8 cellular contexts compared by ENCODE assay signal in the genomic region with DNA sequence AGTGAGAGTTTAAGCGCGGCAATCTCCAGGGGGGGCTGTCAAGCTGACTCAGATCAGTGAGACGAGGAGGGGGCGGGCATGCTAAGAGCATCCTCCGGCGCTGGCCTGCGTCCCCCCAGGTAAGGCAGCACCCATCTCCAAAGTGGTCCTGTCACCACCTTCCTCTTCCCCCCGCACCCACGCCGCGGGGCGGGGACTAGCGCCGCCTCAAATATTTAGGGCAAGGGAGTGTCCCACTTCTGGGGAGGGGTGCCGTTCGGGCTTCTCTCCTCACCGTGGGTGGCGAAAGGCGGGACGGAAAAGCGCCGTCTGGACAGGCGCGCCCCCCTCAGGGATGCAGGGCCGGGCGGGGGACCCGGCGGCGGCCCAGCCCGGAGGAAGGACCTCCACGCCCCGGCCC. TPM values are rescaled to one million over a fixed set of nuclear protein-coding genes. Genes with fewer than 3 reads are reported as not detected.
DNase-seq lines count a peak whose midpoint lies in the region; ATAC-seq and TF ChIP-seq lines count a peak whose summit lies in the region.

No MANE protein-coding gene starts in this region.

- no peaks in the 10 kb centered on the region for H3K36me3 ChIP-seq in CD4-positive, alpha-beta memory T cell (ENCODE audit: insufficient read depth, low read length)
- H3K36me3 ChIP-seq in GM23338 (ENCODE audit: insufficient read depth): no peaks in the 10 kb centered on the region
- no peaks in the 10 kb centered on the region for H3K36me3 ChIP-seq in suprapubic skin

- POLR2A ChIA-PET in CD4-positive, alpha-beta memory T cell (lab: Charles Lee; ENCODE audit: partially characterized antibody): no interaction called here

- H3K4me3 ChIP-seq in CD4-positive, alpha-beta memory T cell (ENCODE audit: low read length in 2 of 2): peak overlapping the region; percentile 11 to 42
- peak overlapping the region; percentile 69 for H3K4me3 ChIP-seq in GM23338
- peak overlapping the region; percentile 54 for H3K4me3 ChIP-seq in fibroblast of pulmonary artery (replicated peaks; ENCODE audit: low read depth, low read length)
- peak overlapping the region; percentile 52 for H3K4me3 ChIP-seq in suprapubic skin

- peaks cover 34% of the 10 kb centered on the region for H3K4me1 ChIP-seq in CD4-positive, alpha-beta memory T cell (ENCODE audit: insufficient read depth, low read length)
- H3K4me1 ChIP-seq in GM23338 (ENCODE audit: insufficient read depth) (no peaks in the 10 kb centered on the region), suprapubic skin (peaks cover 15% of the 10 kb centered on the region)

- no peak for ATAC-seq in GM23338
- ATAC-seq in T-helper 17 cell: peak; percentile 44
- ATAC-seq in GM19467 (IDR thresholded peaks at IDR 0.05; ENCODE audit: unreplicated experiment): no peak

- H3K9me3 Mint-ChIP-seq in CD4-positive, alpha-beta memory T cell: peaks cover 0 to 25% (median 12%) of the 10 kb centered on the region in 8 donors
- peaks cover 11% of the 10 kb centered on the region for H3K9me3 Mint-ChIP-seq in GM23338

- no peak for TF ChIP-seq EP300 in suprapubic skin (IDR thresholded peaks at IDR 0.05)

- no peaks in the 10 kb centered on the region for H3K9me3 ChIP-seq in CD4-positive, alpha-beta memory T cell (ENCODE audit: control insufficient read depth in 1 of 2, low read length in 2 of 2)
- peaks cover 4% of the 10 kb centered on the region for H3K9me3 ChIP-seq in T-helper 17 cell (ENCODE audit: control insufficient read depth, low read length, poor library complexity, severe bottlenecking)
- H3K9me3 ChIP-seq in suprapubic skin: no peaks in the 10 kb centered on the region

- H3K4me3 Mint-ChIP-seq in CD4-positive, alpha-beta memory T cell: peak overlapping the region; percentile 40 to 77 (median 70)
- H3K4me3 Mint-ChIP-seq in GM23338: peak overlapping the region; percentile 68
- H3K4me3 Mint-ChIP-seq in T-helper 17 cell: peak overlapping the region; percentile 76

- H3K27me3 Mint-ChIP-seq in CD4-positive, alpha-beta memory T cell: peaks cover 29 to 30% of the 10 kb centered on the region in 2 donors
- peaks cover 28% of the 10 kb centered on the region for H3K27me3 Mint-ChIP-seq in GM23338 (ENCODE audit: insufficient read depth, low read depth, poor library complexity)
- H3K27me3 Mint-ChIP-seq in T-helper 17 cell: peaks cover 44% of the 10 kb centered on the region

- H2AFZ ChIP-seq in GM23338: peak overlapping the region; percentile 98

- H3K9me2 ChIP-seq in GM23338 (ENCODE audit: insufficient read depth): no peaks in the 10 kb centered on the region

- CTCF ChIA-PET in CD4-positive, alpha-beta memory T cell (lab: Charles Lee; ENCODE audit: partially characterized antibody): no interaction called here

- no peak for TF ChIP-seq POLR2A in suprapubic skin (IDR thresholded peaks at IDR 0.05)

- H4K20me1 ChIP-seq in GM23338 (replicated peaks; ENCODE audit: insufficient read depth): no peaks in the 10 kb centered on the region

- peaks cover 16% of the 10 kb centered on the region for H3K27me3 ChIP-seq in CD4-positive, alpha-beta memory T cell (ENCODE audit: insufficient read depth, low read length)
- peaks cover 54% of the 10 kb centered on the region for H3K27me3 ChIP-seq in GM23338 (ENCODE audit: insufficient read depth)
- peaks cover 45% of the 10 kb centered on the region for H3K27me3 ChIP-seq in suprapubic skin

- H3K4me1 Mint-ChIP-seq in CD4-positive, alpha-beta memory T cell: peaks cover 8 to 23% (median 21%) of the 10 kb centered on the region in 4 donors
- H3K4me1 Mint-ChIP-seq in GM23338: peaks cover 16% of the 10 kb centered on the region; the same call in 2 of the 3 replicates
- H3K4me1 Mint-ChIP-seq in T-helper 17 cell: peaks cover 18% of the 10 kb centered on the region

- peaks cover 5 to 6% of the 10 kb centered on the region in 2 donors for H3K36me3 Mint-ChIP-seq in CD4-positive, alpha-beta memory T cell
- H3K36me3 Mint-ChIP-seq in GM23338 (ENCODE audit: low read depth) (no peaks in the 10 kb centered on the region), T-helper 17 cell (ENCODE audit: low read depth) (peaks cover 5% of the 10 kb centered on the region)

- 6% methylated on average over 6 of the region's 32 CpGs for WGBS in suprapubic skin

- H3F3A ChIP-seq in GM23338 (replicated peaks; ENCODE audit: low read depth): no peaks in the 10 kb centered on the region

- TF ChIP-seq CTCF in GM23338 (conservative IDR thresholded peaks at IDR 0.05; ENCODE audit: low read depth in 2 of 2): no peak
- no peak for TF ChIP-seq CTCF in fibroblast of pulmonary artery (IDR thresholded peaks at IDR 0.05; ENCODE audit: low read length, missing control alignments)
- no peak for TF ChIP-seq CTCF in suprapubic skin (IDR thresholded peaks at IDR 0.05)
- TF ChIP-seq CTCF in GM13976 (IDR thresholded peaks at IDR 0.05; ENCODE audit: borderline replicate concordance, control extremely low read depth, extremely low read depth, insufficient read depth, missing control alignments): no peak

- H3K4me2 ChIP-seq in GM23338: peak overlapping the region; percentile 84

- peak in 3 of 5 donors; percentile 9 to 32 (median 25) for DNase-seq in CD4-positive, alpha-beta memory T cell
- DNase-seq in GM23338 (ENCODE audit: low spot score) (no peak), T-helper 17 cell (peak in 2 of 3 donors; percentile 12 to 22), fibroblast of pulmonary artery (ENCODE audit: low read depth) (no peak), suprapubic skin (ENCODE audit: low spot score in 2 of 2) (no peak), GM13976 (ENCODE audit: low spot score) (no peak), T-helper 9 cell (no peak)

- no peak overlapping the region for H3K27ac ChIP-seq in CD4-positive, alpha-beta memory T cell (ENCODE audit: low read depth, low read length)
- H3K27ac ChIP-seq in GM23338 (ENCODE audit: low read depth) (no peak overlapping the region), suprapubic skin (no peak overlapping the region)

- H3K79me2 ChIP-seq in GM23338 (replicated peaks; ENCODE audit: insufficient read depth): no peaks in the 10 kb centered on the region

- in situ Hi-C loops in GM13976 (cut with MboI; ENCODE audit: low sequenced_read_pairs, unreplicated experiment): no loop called here

- intact Hi-C loops in CD4-positive, alpha-beta memory T cell (cut with micrococcal nuclease): loop anchor here (10.0 kb wide), 1 partner anchor 51 kb away; no protein-coding TSS in a partner anchor

- H3K27ac Mint-ChIP-seq in CD4-positive, alpha-beta memory T cell: peak overlapping the region in 2 of 7 donors; percentile 13 to 25
- no peak overlapping the region for H3K27ac Mint-ChIP-seq in GM23338
- no peak overlapping the region for H3K27ac Mint-ChIP-seq in T-helper 17 cell

TF ChIP-seq in GM23338, 12 proteins besides CTCF, POLR2A, EP300 and RAD21 (continues in another document):
- TF ChIP-seq NANOG (IDR thresholded peaks at IDR 0.05; ENCODE audit: borderline replicate concordance) (no peak), EZH2phosphoT487 (IDR thresholded peaks at IDR 0.05; ENCODE audit: unreplicated experiment) (no peak), EZH2 (IDR thresholded peaks at IDR 0.05; ENCODE audit: low read depth, unreplicated experiment) (no peak)
- TF ChIP-seq, protein P1, sequence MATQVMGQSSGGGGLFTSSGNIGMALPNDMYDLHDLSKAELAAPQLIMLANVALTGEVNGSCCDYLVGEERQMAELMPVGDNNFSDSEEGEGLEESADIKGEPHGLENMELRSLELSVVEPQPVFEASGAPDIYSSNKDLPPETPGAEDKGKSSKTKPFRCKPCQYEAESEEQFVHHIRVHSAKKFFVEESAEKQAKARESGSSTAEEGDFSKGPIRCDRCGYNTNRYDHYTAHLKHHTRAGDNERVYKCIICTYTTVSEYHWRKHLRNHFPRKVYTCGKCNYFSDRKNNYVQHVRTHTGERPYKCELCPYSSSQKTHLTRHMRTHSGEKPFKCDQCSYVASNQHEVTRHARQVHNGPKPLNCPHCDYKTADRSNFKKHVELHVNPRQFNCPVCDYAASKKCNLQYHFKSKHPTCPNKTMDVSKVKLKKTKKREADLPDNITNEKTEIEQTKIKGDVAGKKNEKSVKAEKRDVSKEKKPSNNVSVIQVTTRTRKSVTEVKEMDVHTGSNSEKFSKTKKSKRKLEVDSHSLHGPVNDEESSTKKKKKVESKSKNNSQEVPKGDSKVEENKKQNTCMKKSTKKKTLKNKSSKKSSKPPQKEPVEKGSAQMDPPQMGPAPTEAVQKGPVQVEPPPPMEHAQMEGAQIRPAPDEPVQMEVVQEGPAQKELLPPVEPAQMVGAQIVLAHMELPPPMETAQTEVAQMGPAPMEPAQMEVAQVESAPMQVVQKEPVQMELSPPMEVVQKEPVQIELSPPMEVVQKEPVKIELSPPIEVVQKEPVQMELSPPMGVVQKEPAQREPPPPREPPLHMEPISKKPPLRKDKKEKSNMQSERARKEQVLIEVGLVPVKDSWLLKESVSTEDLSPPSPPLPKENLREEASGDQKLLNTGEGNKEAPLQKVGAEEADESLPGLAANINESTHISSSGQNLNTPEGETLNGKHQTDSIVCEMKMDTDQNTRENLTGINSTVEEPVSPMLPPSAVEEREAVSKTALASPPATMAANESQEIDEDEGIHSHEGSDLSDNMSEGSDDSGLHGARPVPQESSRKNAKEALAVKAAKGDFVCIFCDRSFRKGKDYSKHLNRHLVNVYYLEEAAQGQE (IDR thresholded peaks at IDR 0.05; ENCODE audit: unreplicated experiment): no peak
- TF ChIP-seq, protein P2, sequence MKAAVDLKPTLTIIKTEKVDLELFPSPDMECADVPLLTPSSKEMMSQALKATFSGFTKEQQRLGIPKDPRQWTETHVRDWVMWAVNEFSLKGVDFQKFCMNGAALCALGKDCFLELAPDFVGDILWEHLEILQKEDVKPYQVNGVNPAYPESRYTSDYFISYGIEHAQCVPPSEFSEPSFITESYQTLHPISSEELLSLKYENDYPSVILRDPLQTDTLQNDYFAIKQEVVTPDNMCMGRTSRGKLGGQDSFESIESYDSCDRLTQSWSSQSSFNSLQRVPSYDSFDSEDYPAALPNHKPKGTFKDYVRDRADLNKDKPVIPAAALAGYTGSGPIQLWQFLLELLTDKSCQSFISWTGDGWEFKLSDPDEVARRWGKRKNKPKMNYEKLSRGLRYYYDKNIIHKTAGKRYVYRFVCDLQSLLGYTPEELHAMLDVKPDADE (IDR thresholded peaks at IDR 0.05): no peak

RNA-seq across cellular contexts. Expression of a gene that starts 0.4 kb away (rescaled TPM):
- under 1 TPM; 0.33 to 0.64 TPM for total RNA-seq in CD4-positive, alpha-beta memory T cell
- 1 to 10 TPM in 1 of 2 donors, under 1 TPM in 1; 0.22 to 1.1 TPM for polyA plus RNA-seq in CD4-positive, alpha-beta memory T cell
- 0.54 and 1.5 TPM in 2 replicates for total RNA-seq in GM23338 (2014; rRNA removed; shearing (Covaris generic))
- 1.3 and 1.4 TPM in 2 replicates for polyA plus RNA-seq in GM23338 (2016; fragmentation: Nextera tagmentation; extraction: Ambion mirVana)
- 1 to 10 TPM; 1.7 to 2.2 TPM for total RNA-seq in T-helper 17 cell
- 1 to 10 TPM in 2 of 4 donors, under 1 TPM in 2; 0.40 to 3.0 (median 1.6) TPM for total RNA-seq in suprapubic skin

Comparison
In these comparisons a context has a peak if more than half of its experiments do, and no peak if none do; other contexts are left out.
1. DNase-seq: peak in CD4-positive, alpha-beta memory T cell (3 of 5) and T-helper 17 cell (2 of 3); none in GM23338 (single experiment), fibroblast of pulmonary artery (single experiment), suprapubic skin (0 of 2), GM13976 (single experiment) and T-helper 9 cell (single experiment).
2. Peak in every context shown above with its lines, with median percentiles within 50 percentile points of each other: H3K4me3 ChIP-seq and H3K4me3 Mint-ChIP-seq.